Comparison of ENCODE assay signal across 22 cellular contexts in genomic region chr1:43580039-43580438, GRCh38.
"Had no signal": no experiment of that assay in that cellular context is flagged by ENCODE, and none has a peak within 500 bp of the region (broad histone marks: within the 10 kb centered on the region; RNA-seq: fewer than 3 reads in every experiment).

No MANE protein-coding gene starts in this region.

- H3K4me2 ChIP-seq: hepatocyte had no signal

- H3K4me3 Mint-ChIP-seq: memory B cell; natural killer cell; stimulated activated memory B cell treated with anti-CD40 and anti-IgM and Interleukin-4, amounts not matched to agents 10 μg/mL and 1 μg/mL and 100 μg/mL, for 72 hours had no signal

- H3K27me3 Mint-ChIP-seq: memory B cell; progenitor cell of endocrine pancreas; stimulated activated memory B cell treated with anti-CD40 and anti-IgM and Interleukin-4, amounts not matched to agents 10 μg/mL and 1 μg/mL and 100 μg/mL, for 72 hours had no signal

- H2AFZ ChIP-seq: hepatocyte, parathyroid adenoma had no signal

- H3K36me3 ChIP-seq: gastrocnemius medialis, heart left ventricle, neutrophil had no signal

- H3K27ac Mint-ChIP-seq: memory B cell; natural killer cell; progenitor cell of endocrine pancreas; stimulated activated memory B cell treated with anti-CD40 and anti-IgM and Interleukin-4, amounts not matched to agents 10 μg/mL and 1 μg/mL and 100 μg/mL, for 72 hours had no signal

- H3K27ac ChIP-seq: gastrocnemius medialis, heart left ventricle, hepatocyte, neutrophil, parathyroid adenoma, sigmoid colon, spleen, thoracic aorta, tibial nerve, vagina had no signal

- H3K27me3 ChIP-seq: dorsolateral prefrontal cortex, gastrocnemius medialis, heart left ventricle, hepatocyte, neutrophil, sigmoid colon, spleen, tibial nerve, vagina had no signal

- DNase-seq: dorsolateral prefrontal cortex; effector CD4-positive, alpha-beta T cell; foreskin fibroblast; gastrocnemius medialis; heart left ventricle; kidney; natural killer cell; sigmoid colon; spleen; stimulated activated CD4-positive, alpha-beta T cell treated with anti-CD3 and anti-CD28 coated beads, Interleukin-4, amount 100 ng/mL, for 4 hours; stimulated activated naive CD8-positive, alpha-beta T cell treated with anti-CD3 and anti-CD28 coated beads, Interleukin-15, Interleukin-2, amounts not matched to agents 100 U/mL and 50 U/mL, for 24 hours had no signal

- H3K9me3 Mint-ChIP-seq: memory B cell; natural killer cell; stimulated activated memory B cell treated with anti-CD40 and anti-IgM and Interleukin-4, amounts not matched to agents 10 μg/mL and 1 μg/mL and 100 μg/mL, for 72 hours had no signal

- H3K4me1 ChIP-seq: gastrocnemius medialis, heart left ventricle, spleen had no signal

- H3K79me2 ChIP-seq: hepatocyte, parathyroid adenoma had no signal

- H3K4me3 ChIP-seq: dorsolateral prefrontal cortex, gastrocnemius medialis, heart left ventricle, hepatocyte, lung, sigmoid colon, skin epidermis, spleen, thoracic aorta, tibial nerve, vagina had no signal

- H3K9me3 ChIP-seq: gastrocnemius medialis, heart left ventricle, neutrophil, sigmoid colon, spleen, thoracic aorta, tibial nerve, vagina had no signal

- H3K9ac ChIP-seq: parathyroid adenoma had no signal

- H3K36me3 Mint-ChIP-seq: memory B cell; natural killer cell; stimulated activated memory B cell treated with anti-CD40 and anti-IgM and Interleukin-4, amounts not matched to agents 10 μg/mL and 1 μg/mL and 100 μg/mL, for 72 hours had no signal

- ATAC-seq: gastrocnemius medialis; heart left ventricle; natural killer cell; stimulated activated memory B cell treated with anti-CD40 and anti-IgM and Interleukin-4, amounts not matched to agents 10 μg/mL and 1 μg/mL and 100 μg/mL, for 72 hours; stimulated activated naive CD8-positive, alpha-beta T cell treated with anti-CD3 and anti-CD28 coated beads, Interleukin-15, Interleukin-2, amounts not matched to agents 100 U/mL and 50 U/mL, for 24 hours had no signal
